ENCODE assay signal across 9 cellular contexts in genomic region chr1:93680121-93681094, GRCh38. TPM values are rescaled to one million over a fixed set of nuclear protein-coding genes. Genes with fewer than 3 reads are reported as not detected.
A peak's percentile ranks its signal among the peaks of the same experiment; 100 is the strongest.
DNase-seq lines count a peak whose midpoint lies in the region; ATAC-seq, FAIRE-seq and TF ChIP-seq lines count a peak whose summit lies in the region.
"Had no signal": no experiment of that assay in that cellular context is flagged by ENCODE, and none has a peak within 500 bp of the region (broad histone marks: within the 10 kb centered on the region; RNA-seq: fewer than 3 reads in every experiment).

No MANE protein-coding gene starts in this region.

- peaks cover 9% of the 10 kb centered on the region for H3K4me1 Mint-ChIP-seq in activated naive CD8-positive, alpha-beta T cell treated with anti-CD3 and anti-CD28 coated beads for 36 hours

- peak overlapping the region; percentile 60 for H3K4ac ChIP-seq in neuronal stem cell (ENCODE audit: low read length)

- no peaks in the 10 kb centered on the region for H3K9me3 Mint-ChIP-seq in activated naive CD8-positive, alpha-beta T cell treated with anti-CD3 and anti-CD28 coated beads for 36 hours

- peak overlapping the region; percentile 85 for H3K27ac ChIP-seq in neuronal stem cell (replicated peaks; ENCODE audit: low read length)
- H3K27ac ChIP-seq: SK-N-MC had no signal

- H3K27ac Mint-ChIP-seq in activated naive CD8-positive, alpha-beta T cell treated with anti-CD3 and anti-CD28 coated beads for 36 hours: no peak overlapping the region

- peaks cover 8% of the 10 kb centered on the region; the same call in 1 of the 2 replicates for H3K36me3 ChIP-seq in BE2C
- H3K36me3 ChIP-seq in neuronal stem cell (replicated peaks in 1 of 2; ENCODE audit: control insufficient read depth in 2 of 2, insufficient read depth in 2 of 2, low read length in 2 of 2): peaks cover 0 to 41% of the 10 kb centered on the region in 2 donors

- ATAC-seq in GM18520 (IDR thresholded peaks at IDR 0.05; ENCODE audit: unreplicated experiment) (peak; percentile 55), HG03025 (IDR thresholded peaks at IDR 0.05; ENCODE audit: low FRiP score, unreplicated experiment) (peak; percentile 72)

- no peaks in the 10 kb centered on the region for H3K36me3 Mint-ChIP-seq in activated naive CD8-positive, alpha-beta T cell treated with anti-CD3 and anti-CD28 coated beads for 36 hours

- peak; percentile 78 for DNase-seq in BE2C
- peak; percentile 89 for DNase-seq in NCI-H82 (lab: John Stamatoyannopoulos, UW)
- DNase-seq in activated naive CD8-positive, alpha-beta T cell treated with anti-CD3 and anti-CD28 coated beads for 36 hours: peak; percentile 37
- peak; percentile 47 to 82 (median 68) for DNase-seq in head of caudate nucleus
- DNase-seq in neuronal stem cell (ENCODE audit: low spot score): peak; percentile 82
- DNase-seq in urothelium cell line (ENCODE audit: low spot score): peak; percentile 92

- H2BK15ac ChIP-seq in neuronal stem cell (ENCODE audit: low read length): peak overlapping the region; percentile 96

- peak overlapping the region; percentile 88 for H2BK12ac ChIP-seq in neuronal stem cell (ENCODE audit: low read length)

- H3K23ac ChIP-seq in neuronal stem cell (ENCODE audit: low read depth, low read length, poor library complexity): peak overlapping the region; percentile 92

- peak overlapping the region; percentile 38 for H3K9ac ChIP-seq in neuronal stem cell (ENCODE audit: low read depth, low read length, poor library complexity)

- H3K4me3 ChIP-seq in BE2C (ENCODE audit: low read depth, low read length) (peak overlapping the region; percentile 83), neuronal stem cell (ENCODE audit: low read length in 2 of 2) (peak overlapping the region; percentile 54 to 94)

- peak; percentile 49 for TF ChIP-seq CTCF in BE2C (IDR thresholded peaks at IDR 0.05; ENCODE audit: low read depth, low read length)

- peaks cover 67% of the 10 kb centered on the region for H3K27me3 Mint-ChIP-seq in activated naive CD8-positive, alpha-beta T cell treated with anti-CD3 and anti-CD28 coated beads for 36 hours

- H3K18ac ChIP-seq in neuronal stem cell (ENCODE audit: low read length): peak overlapping the region; percentile 99

- intact Hi-C loops in head of caudate nucleus (cut with DNase I): no loop called here

- H3K4me2 ChIP-seq in neuronal stem cell (ENCODE audit: insufficient read depth, low read length, poor library complexity, severe bottlenecking): peak overlapping the region; percentile 75

- H3K4me3 Mint-ChIP-seq in activated naive CD8-positive, alpha-beta T cell treated with anti-CD3 and anti-CD28 coated beads for 36 hours: peak overlapping the region; percentile 69

- peak; percentile 27 for FAIRE-seq in urothelium cell line (lab: Jason Lieb, UNC)

- H2BK5ac ChIP-seq in neuronal stem cell (ENCODE audit: low read length): peak overlapping the region; percentile 98

- H3K4me1 ChIP-seq in BE2C (peaks cover 18% of the 10 kb centered on the region), neuronal stem cell (ENCODE audit: control insufficient read depth in 2 of 2, insufficient read depth in 1 of 2, low read depth in 1 of 2, low read length in 2 of 2) (peaks cover 28 to 29% of the 10 kb centered on the region in 2 donors)

- peak overlapping the region; percentile 73 for H3K14ac ChIP-seq in neuronal stem cell (ENCODE audit: low read length)

- peak overlapping the region; percentile 13 for H4K91ac ChIP-seq in neuronal stem cell (ENCODE audit: low read depth, low read length, poor library complexity)

- H2AFZ ChIP-seq in neuronal stem cell (ENCODE audit: low read length): peak overlapping the region; percentile 94

- H3K27me3 ChIP-seq in BE2C (no peaks in the 10 kb centered on the region), neuronal stem cell (ENCODE audit: control insufficient read depth in 3 of 3, insufficient read depth in 3 of 3, low read depth in 1 of 3, low read length in 3 of 3) (no peaks in the 10 kb centered on the region)

- H2AK5ac ChIP-seq in neuronal stem cell (ENCODE audit: low read depth, low read length): peak overlapping the region; percentile 79

- H2BK120ac ChIP-seq in neuronal stem cell (ENCODE audit: low read depth, low read length): peak overlapping the region; percentile 92

- H4K8ac ChIP-seq in neuronal stem cell (ENCODE audit: low read depth, low read length): no peak overlapping the region

- H3K9me3 ChIP-seq in BE2C: no peaks in the 10 kb centered on the region
- H3K9me3 ChIP-seq in neuronal stem cell (replicated peaks in 1 of 2; ENCODE audit: control insufficient read depth in 2 of 2, insufficient read depth in 1 of 2, low read depth in 1 of 2, low read length in 2 of 2): peaks cover 0 to 2% of the 10 kb centered on the region in 2 donors

- WGBS in neuronal stem cell (ENCODE audit: extremely low coverage in 2 of 2, insufficient read length in 2 of 2, insufficient replicate concordance in 1 of 2), 2 donors: no CpG with 5 or more reads among the region's 34 CpGs

- peaks cover 4% of the 10 kb centered on the region for H3K79me1 ChIP-seq in neuronal stem cell (ENCODE audit: low read depth, low read length)

RNA-seq across cellular contexts. Expression of gene BCAR3, which starts 1.2 kb away (rescaled TPM):
- polyA plus RNA-seq in BE2C (2012; ENCODE audit: insufficient read depth, insufficient read length, low read depth): 95.5 TPM
- under 1 TPM; 0.66 to 0.72 TPM for total RNA-seq in activated naive CD8-positive, alpha-beta T cell treated with anti-CD3 and anti-CD28 coated beads for 36 hours
- polyA plus RNA-seq in neuronal stem cell (2013, experiment 1 of 2): 15.9 TPM
- 16.0 TPM for polyA plus RNA-seq in neuronal stem cell (2013, experiment 2 of 2)

Comparison
In these comparisons a context has a peak if more than half of its experiments do, and no peak if none do; other contexts are left out.
1. Peak in every context shown above with its lines: DNase-seq, ATAC-seq, H3K4me3 ChIP-seq and H3K27ac ChIP-seq.
2. DNase-seq: peak in every context shown above with its lines; median percentile 92 in urothelium cell line; 89 in NCI-H82; 82 in neuronal stem cell; 78 in BE2C; 68 in head of caudate nucleus; 37 in activated naive CD8-positive, alpha-beta T cell treated with anti-CD3 and anti-CD28 coated beads for 36 hours.